Comparison of ENCODE assay signal across 28 cellular contexts in the genomic region with DNA sequence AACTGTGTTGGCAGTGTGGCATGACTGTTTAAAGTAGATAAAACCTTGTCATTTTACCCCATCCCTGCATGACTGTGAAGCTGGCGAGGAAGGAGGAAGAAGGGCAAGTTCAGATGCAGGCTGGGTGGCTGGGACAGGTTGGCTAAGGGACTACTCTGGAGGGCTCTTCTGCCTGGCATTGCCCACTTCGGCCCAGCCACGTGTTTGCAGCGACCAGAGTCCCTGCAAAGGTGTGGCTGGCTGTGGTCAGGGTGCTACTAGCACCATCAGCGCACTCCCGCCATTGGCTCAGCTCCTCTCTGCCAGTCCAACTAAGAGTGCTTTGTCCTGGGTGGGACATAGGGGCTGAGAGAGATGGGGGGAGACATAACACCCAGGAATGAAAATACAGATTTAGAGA. TPM values are rescaled to one million over a fixed set of nuclear protein-coding genes. Genes with fewer than 3 reads are reported as not detected.
"Had no signal": no experiment of that assay in that cellular context is flagged by ENCODE, and none has a peak within 500 bp of the region (broad histone marks: within the 10 kb centered on the region; RNA-seq: fewer than 3 reads in every experiment).

No MANE protein-coding gene starts in this region.

- ATAC-seq: activated CD4-positive, CD25-positive, alpha-beta regulatory T cell treated with anti-CD3 and anti-CD28 coated beads, Interleukin-2, amount 50 U/mL, for 24 hours; activated T-cell treated with anti-CD3 and anti-CD28 coated beads, Interleukin-2, amount 50 U/mL, for 72 hours; body of pancreas had no signal

- H3K27ac ChIP-seq: adrenal gland, ascending aorta, body of pancreas, Peyer's patch, SJSA1 had no signal

- H3K4me3 ChIP-seq: adrenal gland, ascending aorta, body of pancreas, Peyer's patch, SJSA1 had no signal

- H3K27me3 ChIP-seq: adrenal gland, ascending aorta, body of pancreas, Peyer's patch, SJSA1 had no signal

- DNase-seq: activated CD4-positive, alpha-beta T cell treated with anti-CD3 and anti-CD28 coated beads for 4 hours; activated CD4-positive, alpha-beta T cell treated with anti-CD3 and anti-CD28 coated beads, Interleukin-2, amount 50 U/mL, for 4 hours; activated naive CD4-positive, alpha-beta T cell treated with anti-CD3 and anti-CD28 coated beads, Interleukin-2, amount 50 U/mL, for 16 hours; activated naive CD8-positive, alpha-beta T cell treated with anti-CD3 and anti-CD28 coated beads, Interleukin-2, amount 10 ng/mL, durations not matched to agents 7 days and 5 days; activated T-cell treated with anti-CD3 and anti-CD28 coated beads, Interleukin-2, amount 50 U/mL, for 72 hours; adrenal gland; body of pancreas; KG1; NCI-H1092 treated with DMSO at 0.1 percent for 48 hours; NCI-H1417 treated with DMSO at 0.1 percent for 48 hours; NCI-H1694; NCI-H2029; NCI-H2107; NCI-H2171 treated with DMSO at 0.1 percent for 48 hours; NCI-H226; NCI-H510A; NCI-H526 treated with DMSO at 0.1 percent for 48 hours; NCI-H82; NK-92 treated with Interleukin-12 subunit alpha and Interleukin-12 subunit beta, amount 100 ng/mL, for 24 hours; Peyer's patch; SHP77; SW 1271 had no signal

RNA-seq across cellular contexts. Expression of a gene that starts 50.8 kb away (rescaled TPM):
- total RNA-seq: activated CD8-positive, alpha-beta memory T cell treated with anti-CD3 and anti-CD28 coated beads for 36 hours; activated naive CD8-positive, alpha-beta T cell treated with anti-CD3 and anti-CD28 coated beads, Interleukin-2, amount 10 ng/mL, durations not matched to agents 7 days and 5 days; activated T-cell treated with anti-CD3 and anti-CD28 coated beads, Interleukin-2, amount 50 U/mL, for 72 hours; activated T-helper 2 cell treated with anti-CD3 and anti-CD28 coated beads, Interferon-gamma antibody, Interleukin-2, Interleukin-4, amounts not matched to agents 10 μg/mL and 5 μg/mL and 100 μg/mL, durations not matched to agents 14 hours and 24 hours and 36 hours; T-helper 1 cell treated with Interleukin-12 subunit alpha and Interleukin-12 subunit beta and Interleukin-4 antibody, amounts not matched to agents 30 ng/mL and 1 ng/mL, for 36 hours had no signal
